Comparison of ENCODE assay signal across 9 cellular contexts in genomic region chr14:81435048-81435577, GRCh38. TPM values are rescaled to one million over a fixed set of nuclear protein-coding genes. Genes with fewer than 3 reads are reported as not detected.
DNase-seq lines count a peak whose midpoint lies in the region; ATAC-seq and TF ChIP-seq lines count a peak whose summit lies in the region.
"Had no signal": no experiment of that assay in that cellular context is flagged by ENCODE, and none has a peak within 500 bp of the region (broad histone marks: within the 10 kb centered on the region; RNA-seq: fewer than 3 reads in every experiment).

No MANE protein-coding gene starts in this region.

- H3K18ac ChIP-seq in H9 (ENCODE audit: insufficient read length, low read depth, low read length): no peak overlapping the region

- no peak overlapping the region for H2BK20ac ChIP-seq in H9 (ENCODE audit: low read depth, low read length, poor library complexity, severe bottlenecking)

- no peak overlapping the region for H3K23ac ChIP-seq in H9 (ENCODE audit: insufficient read length, low read depth, low read length)

- peak overlapping the region; percentile 71 for H3K4me3 ChIP-seq in hepatocyte

- no peaks in the 10 kb centered on the region for H3K9me3 ChIP-seq in H9 (ENCODE audit: control insufficient read depth, low read depth, low read length)
- no peaks in the 10 kb centered on the region for H3K9me3 ChIP-seq in T-helper 17 cell (ENCODE audit: control insufficient read depth, low read length, poor library complexity, severe bottlenecking)
- H3K9me3 ChIP-seq in hepatocyte (ENCODE audit: low read depth): no peaks in the 10 kb centered on the region

- TF ChIP-seq CTCF in H9 (conservative IDR thresholded peaks at IDR 0.05) (no peak), hepatocyte (IDR thresholded peaks at IDR 0.05; ENCODE audit: poor library complexity) (no peak)

- no peak overlapping the region for H4K8ac ChIP-seq in H9 (replicated peaks; ENCODE audit: insufficient read length, low read depth, low read length)

- intact Hi-C loops in head of caudate nucleus (cut with DNase I): no loop called here

- H3K36me3 ChIP-seq in hepatocyte (replicated peaks; ENCODE audit: insufficient read depth, low read depth): no peaks in the 10 kb centered on the region

- peaks cover 16% of the 10 kb centered on the region for H3K23me2 ChIP-seq in H9 (ENCODE audit: insufficient read length, low read depth, low read length, poor library complexity, severe bottlenecking)

- H3T11ph ChIP-seq in H9 (ENCODE audit: low read length): no peak overlapping the region

- H3K27ac ChIP-seq in H9 (ENCODE audit: insufficient read length, low read depth, low read length) (no peak overlapping the region), hepatocyte (peak overlapping the region; percentile 3)

- H4K20me1 ChIP-seq in H9 (ENCODE audit: control insufficient read depth, insufficient read depth, insufficient read length) (no peaks in the 10 kb centered on the region), hepatocyte (ENCODE audit: insufficient read depth, poor library complexity, severe bottlenecking) (no peaks in the 10 kb centered on the region)

- no CpG with 5 or more reads among the region's 14 CpGs for whole genome bisulfite sequencing in H9 (ENCODE audit: extremely low coverage, insufficient read length, low lambda C conversion rate)
- under 1% methylated on average over 14 of the region's 14 CpGs for WGBS in hepatocyte (ENCODE audit: low lambda C conversion rate, missing lambda C conversion rate)

- H2AFZ ChIP-seq in H9 (ENCODE audit: low read length) (no peak overlapping the region), hepatocyte (peak overlapping the region; percentile 77)

- no peak for DNase-seq in H9
- DNase-seq in T-helper 17 cell: no peak
- no peak for DNase-seq in hepatocyte (ENCODE audit: low spot score)
- peak; percentile 18 for DNase-seq in retina
- no peak for DNase-seq in head of caudate nucleus
- no peak for DNase-seq in central memory CD4-positive, alpha-beta T cell
- DNase-seq in left lobe of liver (ENCODE audit: low spot score): no peak
- DNase-seq: activated CD4-positive, alpha-beta T cell treated with anti-CD3 and anti-CD28 coated beads, Interleukin-2, amount 50 U/mL, for 4 hours had no signal

- H2AK5ac ChIP-seq in H9 (ENCODE audit: insufficient read length, low read length): no peak overlapping the region

- no peak overlapping the region for H3K56ac ChIP-seq in H9 (ENCODE audit: insufficient read length, low read depth, low read length)

- H3K14ac ChIP-seq in H9 (ENCODE audit: insufficient read depth, low read length): no peak overlapping the region

- H2BK12ac ChIP-seq in H9 (ENCODE audit: insufficient read length, low read depth, low read length): no peak overlapping the region

- H3K27me3 ChIP-seq in H9 (ENCODE audit: insufficient read depth, low read length) (peaks cover 7% of the 10 kb centered on the region; the same call in 1 of the 2 replicates), hepatocyte (peaks cover 12% of the 10 kb centered on the region)

- H3K9me3 Mint-ChIP-seq in H9: no peaks in the 10 kb centered on the region

- H3K27me3 Mint-ChIP-seq in H9 (ENCODE audit: low read depth) (peaks cover 36% of the 10 kb centered on the region), T-helper 17 cell (peaks cover 74% of the 10 kb centered on the region)

- H3K27ac Mint-ChIP-seq in H9: peak overlapping the region in 2 of 3 experiments; percentile 45 to 76; a peak in 3 of 7 replicates
- no peak overlapping the region for H3K27ac Mint-ChIP-seq in T-helper 17 cell

- no peak overlapping the region for H2BK15ac ChIP-seq in H9 (ENCODE audit: low read depth, low read length)

- H3K4ac ChIP-seq in H9 (ENCODE audit: low read depth, low read length): no peak overlapping the region

- peak overlapping the region; percentile 89 to 92 for H3K4me3 Mint-ChIP-seq in H9
- H3K4me3 Mint-ChIP-seq in T-helper 17 cell: peak overlapping the region; percentile 91

- H4K91ac ChIP-seq in H9 (ENCODE audit: insufficient read length, low read depth, low read length): no peak overlapping the region

- H2BK120ac ChIP-seq in H9 (ENCODE audit: low read depth, low read length, poor library complexity, severe bottlenecking): no peak overlapping the region

- ATAC-seq in T-helper 17 cell (no peak), GM19467 (IDR thresholded peaks at IDR 0.05; ENCODE audit: unreplicated experiment) (no peak), left lobe of liver (no peak)

- H3K79me2 ChIP-seq in H9 (ENCODE audit: insufficient read depth, low read length) (peaks cover 16% of the 10 kb centered on the region; the same call in 1 of the 2 replicates), hepatocyte (peaks cover 6% of the 10 kb centered on the region)

- no peak overlapping the region for H4K5ac ChIP-seq in H9 (ENCODE audit: insufficient read length, low read depth, low read length)

- H3K4me2 ChIP-seq in H9 (ENCODE audit: insufficient read depth, insufficient read length, low read length) (peak overlapping the region; percentile 95), hepatocyte (peak overlapping the region; percentile 95)

- H3K79me1 ChIP-seq in H9 (ENCODE audit: insufficient read depth, low read depth, low read length, poor library complexity, severe bottlenecking): no peaks in the 10 kb centered on the region

- H3K36me3 Mint-ChIP-seq in H9 (ENCODE audit: insufficient read depth in 1 of 3, low read depth in 3 of 3): peaks cover 0 to 4% (median 0%) of the 10 kb centered on the region in 3 experiments; a peak in 1 of 7 replicates
- H3K36me3 Mint-ChIP-seq in T-helper 17 cell (ENCODE audit: low read depth): peaks cover 2% of the 10 kb centered on the region

- H2BK5ac ChIP-seq in H9 (ENCODE audit: insufficient read length, low read length): no peak overlapping the region

- no peak overlapping the region for H3K9ac ChIP-seq in H9 (ENCODE audit: extremely low read depth, insufficient read length, low read length)

- H3K4me1 ChIP-seq in H9 (ENCODE audit: insufficient read depth, low read length) (peaks cover 14% of the 10 kb centered on the region; the same call in 1 of the 2 replicates), hepatocyte (ENCODE audit: insufficient read depth) (peaks cover 4% of the 10 kb centered on the region)

- H3K9me2 ChIP-seq in hepatocyte (replicated peaks; ENCODE audit: insufficient read depth): no peaks in the 10 kb centered on the region

- H3K4me1 Mint-ChIP-seq in H9 (peaks cover 41 to 47% of the 10 kb centered on the region in 2 experiments), T-helper 17 cell (peaks cover 12% of the 10 kb centered on the region)

RNA-seq across cellular contexts. Expression of gene STON2, which starts 35.0 kb away (rescaled TPM):
- 56.0 and 62.9 TPM in 2 replicates for total RNA-seq in H9 (2021)
- 10 to 100 TPM in 1 of 2 donors, 1 to 10 TPM in 1; 2.3 to 51.1 TPM for total RNA-seq in T-helper 17 cell
- total RNA-seq in hepatocyte: 20.9 and 22.7 TPM in 2 replicates
- polyA plus RNA-seq in hepatocyte: 3.4 and 5.0 TPM in 2 replicates
- 6.3 TPM for total RNA-seq in left lobe of liver
